ENCODE assay signal across 19 cellular contexts in the genomic region with DNA sequence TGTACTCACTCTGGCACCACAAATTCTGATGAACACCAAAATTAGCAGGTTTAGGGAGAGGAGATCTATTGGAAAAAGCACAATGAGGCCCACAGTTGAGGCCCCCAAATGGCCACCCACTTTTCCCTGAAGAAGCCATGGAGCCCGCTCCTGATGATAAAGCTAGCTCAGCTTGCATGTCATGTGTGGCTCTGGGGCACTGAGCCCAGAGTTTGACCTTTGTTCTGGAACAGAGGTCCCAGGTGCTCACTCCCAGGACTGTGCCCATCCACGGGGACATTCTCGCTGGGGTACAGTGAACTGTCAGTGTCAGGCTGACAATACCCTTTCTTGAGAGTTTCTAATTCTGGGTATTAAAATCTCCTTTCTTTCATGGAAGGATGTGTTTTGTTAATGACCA. TPM values are rescaled to one million over a fixed set of nuclear protein-coding genes. Genes with fewer than 3 reads are reported as not detected.
"Had no signal": no experiment of that assay in that cellular context is flagged by ENCODE, and none has a peak within 500 bp of the region (broad histone marks: within the 10 kb centered on the region; RNA-seq: fewer than 3 reads in every experiment).

No MANE protein-coding gene starts in this region.

- DNase-seq: activated T-cell treated with anti-CD3 and anti-CD28 coated beads, Interleukin-2, amount 50 U/mL, for 24 hours; aorta; brain microvascular endothelial cell; central memory CD4-positive, alpha-beta T cell; immature natural killer cell; kidney glomerular epithelial cell; lower lobe of right lung; naive thymus-derived CD4-positive, alpha-beta T cell; stimulated activated CD4-positive, alpha-beta T cell treated with anti-CD3 and anti-CD28 coated beads, Interleukin-4, amount 100 ng/mL, for 24 hours; stimulated activated naive CD8-positive, alpha-beta T cell treated with anti-CD3 and anti-CD28 coated beads, Interleukin-15, Interleukin-2, amounts not matched to agents 100 U/mL and 50 U/mL, for 24 hours; T1000; upper lobe of left lung had no signal

- FAIRE-seq: colon had no signal

- H3K4me1 ChIP-seq: lower lobe of right lung, neural progenitor cell had no signal

- H2AFZ ChIP-seq: neural progenitor cell had no signal

- H3K36me3 ChIP-seq: brain microvascular endothelial cell, lower lobe of right lung, neural progenitor cell, upper lobe of left lung had no signal

- H3K9me3 ChIP-seq: lower lobe of right lung, upper lobe of left lung had no signal

- H3K9ac ChIP-seq: neural progenitor cell had no signal

- ATAC-seq: activated naive CD4-positive, alpha-beta T cell treated with anti-CD3 and anti-CD28 coated beads, Interleukin-2, amount 50 U/mL, for 72 hours; activated T-helper 17 cell treated with anti-CD3 and anti-CD28 coated beads, Interleukin-2, amount 50 U/mL, for 72 hours; lower lobe of right lung; naive thymus-derived CD4-positive, alpha-beta T cell; stimulated activated naive CD8-positive, alpha-beta T cell treated with anti-CD3 and anti-CD28 coated beads, Interleukin-15, Interleukin-2, amounts not matched to agents 100 U/mL and 50 U/mL, for 24 hours; WTC11 had no signal

- H3K27me3 ChIP-seq: brain microvascular endothelial cell, neural progenitor cell, upper lobe of left lung had no signal

- H3K4me2 ChIP-seq: neural progenitor cell had no signal

- H3K4me3 ChIP-seq: lower lobe of right lung, neural progenitor cell, upper lobe of left lung had no signal

- H3K27ac ChIP-seq: brain microvascular endothelial cell, lower lobe of right lung, neural progenitor cell, upper lobe of left lung had no signal

RNA-seq across cellular contexts. Expression of a gene that starts 36.2 kb away (rescaled TPM):
- total RNA-seq: activated naive CD4-positive, alpha-beta T cell treated with anti-CD3 and anti-CD28 coated beads, Interleukin-2, amount 50 U/mL, for 72 hours; aorta; posterior vena cava; subcutaneous adipose tissue had no signal
- polyA plus RNA-seq: immature natural killer cell; naive thymus-derived CD4-positive, alpha-beta T cell had no signal
